8 cellular contexts compared by ENCODE assay signal in genomic region chr1:35568975-35569395, GRCh38. TPM values are rescaled to one million over a fixed set of nuclear protein-coding genes. Genes with fewer than 3 reads are reported as not detected.
DNase-seq lines count a peak whose midpoint lies in the region; ATAC-seq and TF ChIP-seq lines count a peak whose summit lies in the region.

No MANE protein-coding gene starts in this region.

- POLR2A ChIA-PET in RWPE1 (lab: Yijun Ruan, JAX; ENCODE audit: low non-redundant PET), result no interaction called here

- peak; percentile 82 for ATAC-seq in DND-41 (ENCODE audit: insufficient read depth, low read depth)
- ATAC-seq in GM18867 (IDR thresholded peaks at IDR 0.05; ENCODE audit: unreplicated experiment), result no peak
- no peak for ATAC-seq in GM18519 (IDR thresholded peaks at IDR 0.05; ENCODE audit: low FRiP score, unreplicated experiment)

- H3K9me2 ChIP-seq in Karpas-422 (replicated peaks; ENCODE audit: insufficient read depth, low read length), result no peaks in the 10 kb centered on the region

- no peak overlapping the region for H3K4me3 ChIP-seq in DND-41 (ENCODE audit: low read depth in 1 of 2, low read length in 2 of 2)
- no peak overlapping the region for H3K4me3 ChIP-seq in Karpas-422 (ENCODE audit: low read length)
- no peak overlapping the region for H3K4me3 ChIP-seq in osteoblast (ENCODE audit: insufficient read depth, low read length)

- H3K27me3 ChIP-seq in DND-41 (ENCODE audit: insufficient read depth, low read length, poor library complexity), result no peaks in the 10 kb centered on the region
- H3K27me3 ChIP-seq in Karpas-422 (ENCODE audit: low read length), result no peaks in the 10 kb centered on the region
- H3K27me3 ChIP-seq in osteoblast (ENCODE audit: insufficient read depth, low read length), result peaks cover 3% of the 10 kb centered on the region

- H2AFZ ChIP-seq in DND-41 (ENCODE audit: low read depth, low read length) (no peak overlapping the region), Karpas-422 (ENCODE audit: low read length) (no peak overlapping the region), osteoblast (ENCODE audit: low read length) (no peak overlapping the region)

- H3K9me3 ChIP-seq in DND-41 (ENCODE audit: insufficient read depth, low read length, severe bottlenecking) (no peaks in the 10 kb centered on the region), Karpas-422 (ENCODE audit: low read length) (no peaks in the 10 kb centered on the region), osteoblast (ENCODE audit: low read depth, low read length) (no peaks in the 10 kb centered on the region)

- no peaks in the 10 kb centered on the region for H3K79me2 ChIP-seq in DND-41 (ENCODE audit: insufficient read depth, low read length)
- H3K79me2 ChIP-seq in Karpas-422 (ENCODE audit: low read length), result no peaks in the 10 kb centered on the region
- no peaks in the 10 kb centered on the region for H3K79me2 ChIP-seq in osteoblast (ENCODE audit: insufficient read depth, low read length)

- peak; percentile 80 for DNase-seq in DND-41
- peak; percentile 89 for DNase-seq in Karpas-422
- peak; percentile 78 for DNase-seq in RWPE1 (ENCODE audit: low spot score)
- peak; percentile 48 for DNase-seq in activated gamma-delta T cell treated with anti-CD3 and anti-CD28 coated beads, Interleukin-2, amount 50 U/mL, for 16 hours (ENCODE audit: low read depth)
- DNase-seq in foreskin melanocyte, result peak; percentile 63
- DNase-seq in osteoblast (ENCODE audit: insufficient read length, low spot score, missing footprints), result peak; percentile 97

- H3K4me1 ChIP-seq in DND-41 (ENCODE audit: insufficient read depth, low read length), result no peaks in the 10 kb centered on the region
- H3K4me1 ChIP-seq in Karpas-422 (ENCODE audit: low read length), result no peaks in the 10 kb centered on the region
- peaks cover 19% of the 10 kb centered on the region for H3K4me1 ChIP-seq in osteoblast (ENCODE audit: insufficient read depth, low read length)

- H3K9ac ChIP-seq in DND-41 (ENCODE audit: low read depth, low read length) (no peak overlapping the region), Karpas-422 (ENCODE audit: low read length) (no peak overlapping the region)

- peak; percentile 96 for TF ChIP-seq CTCF in DND-41 (IDR thresholded peaks at IDR 0.05; ENCODE audit: borderline replicate concordance, extremely low read depth, low read length, poor library complexity, severe bottlenecking)
- TF ChIP-seq CTCF in RWPE1 (conservative IDR thresholded peaks at IDR 0.05; ENCODE audit: low read depth), result peak; percentile 86
- peak; percentile 95 for TF ChIP-seq CTCF in osteoblast (IDR thresholded peaks at IDR 0.05; ENCODE audit: extremely low read depth, low read depth, low read length)

- H3K27ac ChIP-seq in DND-41 (ENCODE audit: low read length), result no peak overlapping the region
- H3K27ac ChIP-seq in Karpas-422 (ENCODE audit: low read length), result no peak overlapping the region
- H3K27ac ChIP-seq in RWPE1, result no peak overlapping the region
- H3K27ac ChIP-seq in osteoblast (ENCODE audit: low read depth, low read length), result no peak overlapping the region

- peaks cover 22% of the 10 kb centered on the region for H3K36me3 ChIP-seq in DND-41 (ENCODE audit: insufficient read depth, low read length)
- no peaks in the 10 kb centered on the region for H3K36me3 ChIP-seq in Karpas-422 (ENCODE audit: insufficient read depth, low read length)
- H3K36me3 ChIP-seq in osteoblast (ENCODE audit: insufficient read depth, low read length), result peaks cover 14% of the 10 kb centered on the region

- peaks cover 7% of the 10 kb centered on the region for H4K20me1 ChIP-seq in DND-41 (ENCODE audit: insufficient read depth, low read length)
- no peaks in the 10 kb centered on the region; the same call in 1 of the 2 replicates for H4K20me1 ChIP-seq in Karpas-422 (ENCODE audit: insufficient read depth, low read depth, low read length)
- H4K20me1 ChIP-seq in osteoblast (ENCODE audit: insufficient read depth, low read length), result peaks cover 16% of the 10 kb centered on the region

- CTCF ChIA-PET in RWPE1 (lab: Yijun Ruan, JAX), result interaction anchor here (0.6 to 2.4 kb wide), 8 partner anchors 8 to 174 kb away, joined by 3 to 14 read pairs (median 4); no protein-coding TSS in a partner anchor

- H3K4me2 ChIP-seq in DND-41 (ENCODE audit: insufficient read depth, low read length) (no peak overlapping the region), Karpas-422 (ENCODE audit: low read depth, low read length, poor library complexity, severe bottlenecking) (no peak overlapping the region), osteoblast (ENCODE audit: insufficient read depth, low read length) (no peak overlapping the region)

RNA-seq across cellular contexts. Expression of gene TFAP2E, which starts 4.1 kb away (rescaled TPM):
- total RNA-seq in Karpas-422 (2014; rRNA removed; shearing (Covaris generic); ENCODE audit: low replicate concordance), result 0.56 and 1.4 TPM in 2 replicates
- under 0.01 and 0.29 TPM in 2 replicates for total RNA-seq in osteoblast

RNA-seq across cellular contexts. Expression of gene NCDN, which starts 11.4 kb away (rescaled TPM):
- 22.8 and 46.0 TPM in 2 replicates for total RNA-seq in Karpas-422 (2014; rRNA removed; shearing (Covaris generic); ENCODE audit: low replicate concordance)
- total RNA-seq in osteoblast, result 25.9 and 30.0 TPM in 2 replicates

RNA-seq across cellular contexts. Expression of gene KIAA0319L, which starts 11.8 kb away (rescaled TPM):
- total RNA-seq in Karpas-422 (2014; rRNA removed; shearing (Covaris generic); ENCODE audit: low replicate concordance), result 34.0 and 53.6 TPM in 2 replicates
- total RNA-seq in osteoblast, result 44.9 and 48.9 TPM in 2 replicates
